2 cellular contexts compared by ENCODE assay signal in the genomic region with DNA sequence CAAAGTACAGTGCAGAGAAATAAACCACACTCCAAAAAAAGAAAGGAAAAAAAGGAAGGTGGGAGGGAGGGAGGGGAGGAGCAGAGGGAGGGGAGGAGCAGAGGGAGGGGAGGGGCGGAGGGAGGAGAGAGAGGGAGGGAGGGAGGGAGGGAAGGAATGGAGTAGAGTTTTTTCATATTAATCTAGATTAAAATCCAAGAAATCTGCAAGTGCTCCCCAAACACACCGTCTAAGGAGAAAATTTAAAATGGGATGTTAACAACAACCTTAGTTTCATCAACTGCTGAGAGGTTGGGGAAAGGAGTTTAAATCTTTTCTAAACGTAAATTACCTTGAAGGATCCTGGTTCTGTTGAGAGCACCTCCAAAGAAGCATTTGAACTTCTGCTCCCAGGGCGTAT.
A peak's percentile ranks its signal among the peaks of the same experiment; 100 is the strongest.
TF ChIP-seq lines count a peak whose summit lies in the region.

No MANE protein-coding gene starts in this region.

TF ChIP-seq in HepG2, 621 proteins besides CTCF, POLR2A, EP300 and RAD21:
- TF ChIP-seq HNRNPK (IDR thresholded peaks at IDR 0.05; ENCODE audit: low read depth, low read length, poor library complexity, severe bottlenecking) = peak; percentile 99
- no peak for TF ChIP-seq THYN1 (CRISPR knock-in tag; IDR thresholded peaks at IDR 0.05; ENCODE audit: borderline replicate concordance, low read depth)
- no peak for TF ChIP-seq RFXAP (CRISPR knock-in tag; IDR thresholded peaks at IDR 0.05; ENCODE audit: borderline replicate concordance)
- TF ChIP-seq, protein P1, sequence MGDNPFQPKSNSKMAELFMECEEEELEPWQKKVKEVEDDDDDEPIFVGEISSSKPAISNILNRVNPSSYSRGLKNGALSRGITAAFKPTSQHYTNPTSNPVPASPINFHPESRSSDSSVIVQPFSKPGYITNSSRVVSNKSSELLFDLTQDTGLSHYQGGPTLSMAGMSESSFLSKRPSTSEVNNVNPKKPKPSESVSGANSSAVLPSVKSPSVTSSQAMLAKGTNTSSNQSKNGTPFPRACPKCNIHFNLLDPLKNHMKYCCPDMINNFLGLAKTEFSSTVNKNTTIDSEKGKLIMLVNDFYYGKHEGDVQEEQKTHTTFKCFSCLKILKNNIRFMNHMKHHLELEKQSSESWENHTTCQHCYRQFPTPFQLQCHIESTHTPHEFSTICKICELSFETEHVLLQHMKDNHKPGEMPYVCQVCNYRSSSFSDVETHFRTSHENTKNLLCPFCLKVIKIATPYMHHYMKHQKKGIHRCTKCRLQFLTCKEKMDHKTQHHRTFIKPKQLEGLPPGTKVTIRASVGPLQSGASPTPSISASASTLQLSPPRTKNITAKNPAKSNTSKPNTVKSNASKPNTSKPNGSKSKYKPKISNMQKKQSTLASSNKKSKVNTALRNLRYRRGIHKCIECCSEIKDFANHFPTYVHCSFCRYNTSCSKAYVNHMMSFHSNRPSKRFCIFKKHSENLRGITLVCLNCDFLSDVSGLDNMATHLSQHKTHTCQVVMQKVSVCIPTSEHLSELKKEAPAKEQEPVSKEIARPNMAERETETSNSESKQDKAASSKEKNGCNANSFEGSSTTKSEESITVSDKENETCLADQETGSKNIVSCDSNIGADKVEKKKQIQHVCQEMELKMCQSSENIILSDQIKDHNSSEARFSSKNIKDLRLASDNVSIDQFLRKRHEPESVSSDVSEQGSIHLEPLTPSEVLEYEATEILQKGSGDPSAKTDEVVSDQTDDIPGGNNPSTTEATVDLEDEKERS (CRISPR knock-in tag; IDR thresholded peaks at IDR 0.05) = no peak
- no peak for TF ChIP-seq MEF2D (CRISPR knock-in tag; IDR thresholded peaks at IDR 0.05)
- no peak for TF ChIP-seq ZNF292 (CRISPR knock-in tag; IDR thresholded peaks at IDR 0.05; ENCODE audit: borderline replicate concordance, low read depth)
- TF ChIP-seq, protein P2, sequence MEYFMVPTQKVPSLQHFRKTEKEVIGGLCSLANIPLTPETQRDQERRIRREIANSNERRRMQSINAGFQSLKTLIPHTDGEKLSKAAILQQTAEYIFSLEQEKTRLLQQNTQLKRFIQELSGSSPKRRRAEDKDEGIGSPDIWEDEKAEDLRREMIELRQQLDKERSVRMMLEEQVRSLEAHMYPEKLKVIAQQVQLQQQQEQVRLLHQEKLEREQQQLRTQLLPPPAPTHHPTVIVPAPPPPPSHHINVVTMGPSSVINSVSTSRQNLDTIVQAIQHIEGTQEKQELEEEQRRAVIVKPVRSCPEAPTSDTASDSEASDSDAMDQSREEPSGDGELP (IDR thresholded peaks at IDR 0.05; ENCODE audit: borderline replicate concordance, low read depth) = no peak
- TF ChIP-seq PCBP1 (IDR thresholded peaks at IDR 0.05; ENCODE audit: borderline replicate concordance, low read depth, low read length) = 0 out of 2 replicates have a peak, but pooled peaks have one; percentile 71
- TF ChIP-seq MTA1 (CRISPR knock-in tag; IDR thresholded peaks at IDR 0.05; ENCODE audit: borderline replicate concordance) = no peak
- TF ChIP-seq TBX2 (CRISPR knock-in tag; IDR thresholded peaks at IDR 0.05; ENCODE audit: borderline replicate concordance) = no peak
- TF ChIP-seq KAT8 (CRISPR knock-in tag; IDR thresholded peaks at IDR 0.05) = no peak
- TF ChIP-seq ZNF501 (CRISPR knock-in tag; IDR thresholded peaks at IDR 0.05) = no peak
TF ChIP-seq in HepG2: peak in this region for 2.

TF ChIP-seq in K562, 482 proteins besides CTCF, POLR2A, EP300 and RAD21:
- TF ChIP-seq SNRNP70 (optimal IDR thresholded peaks at IDR 0.05; ENCODE audit: low read depth, low read length) (no peak), KAT2B (IDR thresholded peaks at IDR 0.05; ENCODE audit: low read depth, low read length) (no peak), CEBPB (tag; IDR thresholded peaks at IDR 0.05) (no peak), RBM14 (IDR thresholded peaks at IDR 0.05; ENCODE audit: borderline replicate concordance, insufficient read depth, low read depth, low read length) (no peak), PCBP2 (IDR thresholded peaks at IDR 0.05; ENCODE audit: low read depth, low read length, poor library complexity, severe bottlenecking) (peak; percentile 49), NR1H2 (CRISPR knock-in tag; IDR thresholded peaks at IDR 0.05) (no peak), PHB2 (IDR thresholded peaks at IDR 0.05; ENCODE audit: low read depth) (no peak), ZNF311 (CRISPR knock-in tag; IDR thresholded peaks at IDR 0.05) (no peak), SP2 (IDR thresholded peaks at IDR 0.05; ENCODE audit: extremely low read depth, low read depth, low read length, poor library complexity, severe bottlenecking) (no peak), PPARD (CRISPR knock-in tag; IDR thresholded peaks at IDR 0.05) (no peak), ZNF444 (CRISPR knock-in tag; IDR thresholded peaks at IDR 0.05) (no peak), CSDE1 (IDR thresholded peaks at IDR 0.05) (no peak), HNRNPK (IDR thresholded peaks at IDR 0.05; ENCODE audit: low read depth, low read length, poor library complexity, severe bottlenecking) (peak; percentile 66)
- TF ChIP-seq, protein P3, sequence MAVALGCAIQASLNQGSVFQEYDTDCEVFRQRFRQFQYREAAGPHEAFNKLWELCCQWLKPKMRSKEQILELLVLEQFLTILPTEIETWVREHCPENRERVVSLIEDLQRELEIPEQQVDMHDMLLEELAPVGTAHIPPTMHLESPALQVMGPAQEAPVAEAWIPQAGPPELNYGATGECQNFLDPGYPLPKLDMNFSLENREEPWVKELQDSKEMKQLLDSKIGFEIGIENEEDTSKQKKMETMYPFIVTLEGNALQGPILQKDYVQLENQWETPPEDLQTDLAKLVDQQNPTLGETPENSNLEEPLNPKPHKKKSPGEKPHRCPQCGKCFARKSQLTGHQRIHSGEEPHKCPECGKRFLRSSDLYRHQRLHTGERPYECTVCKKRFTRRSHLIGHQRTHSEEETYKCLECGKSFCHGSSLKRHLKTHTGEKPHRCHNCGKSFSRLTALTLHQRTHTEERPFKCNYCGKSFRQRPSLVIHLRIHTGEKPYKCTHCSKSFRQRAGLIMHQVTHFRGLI (CRISPR knock-in tag; IDR thresholded peaks at IDR 0.05) = no peak
